Comparison of ENCODE assay signal across 12 cellular contexts in genomic region chr2:42959148-42959992, GRCh38.
DNase-seq lines count a peak whose midpoint lies in the region; ATAC-seq and TF ChIP-seq lines count a peak whose summit lies in the region.
"Had no signal": no experiment of that assay in that cellular context is flagged by ENCODE, and none has a peak within 500 bp of the region (broad histone marks: within the 10 kb centered on the region; RNA-seq: fewer than 3 reads in every experiment).

No MANE protein-coding gene starts in this region.

- peak overlapping the region; percentile 17 for H3K4me2 ChIP-seq in GM23248 (ENCODE audit: unreplicated experiment)

- DNase-seq in GM23248 (peak; percentile 70), ascending aorta (ENCODE audit: low spot score in 2 of 2) (peak in 1 of 2 donors; percentile 86), iris pigment epithelial cell (ENCODE audit: low read depth) (peak; percentile 27), natural killer cell (no peak), A172 (ENCODE audit: low spot score) (no peak), HK-2 (ENCODE audit: unreplicated experiment) (no peak)
- DNase-seq: activated CD8-positive, alpha-beta memory T cell treated with anti-CD3 and anti-CD28 coated beads, Interleukin-2, amount 50 U/mL, for 48 hours; effector CD8-positive, alpha-beta T cell; midbrain; NCI-H1436 had no signal

- no peaks in the 10 kb centered on the region for H3K27me3 Mint-ChIP-seq in natural killer cell (ENCODE audit: low read depth in 2 of 2)

- H3K4me3 ChIP-seq in GM23248 (no peak overlapping the region), ascending aorta (no peak overlapping the region), skin epidermis (no peak overlapping the region)

- no peaks in the 10 kb centered on the region for H3K79me2 ChIP-seq in GM23248 (ENCODE audit: insufficient read depth)

- in situ Hi-C loops in GM23248 (cut with MboI), result loop anchor here (10.0 kb wide), 1 partner anchor 525 kb away; no protein-coding TSS in a partner anchor

- H3K27ac ChIP-seq in GM23248 (peak overlapping the region; percentile 68), ascending aorta (peak overlapping the region; percentile 88 to 90), skin epidermis (peak overlapping the region in 20 of 21 experiments; percentile 18 to 93 (median 82))

- H4K20me1 ChIP-seq in GM23248 (ENCODE audit: insufficient read depth), result no peaks in the 10 kb centered on the region

- no peaks in the 10 kb centered on the region for H3K9me2 ChIP-seq in GM23248 (ENCODE audit: insufficient read depth)

- ATAC-seq in natural killer cell, result no peak
- ATAC-seq in GM18861 (IDR thresholded peaks at IDR 0.05; ENCODE audit: unreplicated experiment), result no peak

- no peaks in the 10 kb centered on the region for H3K36me3 ChIP-seq in GM23248 (ENCODE audit: low read depth)
- H3K36me3 ChIP-seq in ascending aorta, result no peaks in the 10 kb centered on the region

- H3K4me3 Mint-ChIP-seq in natural killer cell, result no peak overlapping the region

- TF ChIP-seq CTCF in ascending aorta (IDR thresholded peaks at IDR 0.05), result no peak
- TF ChIP-seq CTCF in natural killer cell (IDR thresholded peaks at IDR 0.05), result no peak

- no peaks in the 10 kb centered on the region for H3K36me3 Mint-ChIP-seq in natural killer cell

- H3K9me3 ChIP-seq in GM23248 (ENCODE audit: low read depth), result no peaks in the 10 kb centered on the region
- H3K9me3 ChIP-seq in ascending aorta, result no peaks in the 10 kb centered on the region

- 38 to 45% methylated on average over 9 of the region's 9 CpGs for WGBS in GM23248 (ENCODE audit: low coverage in 1 of 2, low lambda C conversion rate in 2 of 2, missing lambda C conversion rate in 2 of 2), 2 experiments

- H2AFZ ChIP-seq in GM23248, result peak overlapping the region; percentile 51

- peak overlapping the region in 1 of 2 donors; percentile 49 for H3K27ac Mint-ChIP-seq in natural killer cell

- no peaks in the 10 kb centered on the region for H3K9me3 Mint-ChIP-seq in natural killer cell

- H3K4me1 ChIP-seq in GM23248 (ENCODE audit: insufficient read depth) (peaks cover 54% of the 10 kb centered on the region), ascending aorta (peaks cover 29 to 68% of the 10 kb centered on the region in 2 donors)

- peak overlapping the region; percentile 21; the same call in 1 of the 2 replicates for H3K9ac ChIP-seq in GM23248

- no peaks in the 10 kb centered on the region for H3K27me3 ChIP-seq in GM23248 (replicated peaks; ENCODE audit: insufficient read depth)
- H3K27me3 ChIP-seq in ascending aorta, result no peaks in the 10 kb centered on the region

- H3F3A ChIP-seq in GM23248 (ENCODE audit: insufficient read depth), result peaks cover 25% of the 10 kb centered on the region

- intact Hi-C loops in ascending aorta (cut with DNase I) (no loop called here), natural killer cell (cut with micrococcal nuclease) (no loop called here)

- peaks cover 28 to 46% of the 10 kb centered on the region in 2 donors for H3K4me1 Mint-ChIP-seq in natural killer cell

Comparison
In these comparisons a context has a peak if more than half of its experiments do, and no peak if none do; other contexts are left out.
1. DNase-seq: peak in GM23248 (single experiment) and iris pigment epithelial cell (single experiment); none in natural killer cell (single experiment), A172 (single experiment) and HK-2 (single experiment).
2. Peak in every context shown above with its lines, with median percentiles within 50 percentile points of each other: H3K27ac ChIP-seq.